Comparison of ENCODE assay signal across 10 cellular contexts in genomic region chr2:170369894-170370293, GRCh38.
DNase-seq lines count a peak whose midpoint lies in the region; ATAC-seq and TF ChIP-seq lines count a peak whose summit lies in the region.
"Had no signal": no experiment of that assay in that cellular context is flagged by ENCODE, and none has a peak within 500 bp of the region (broad histone marks: within the 10 kb centered on the region; RNA-seq: fewer than 3 reads in every experiment).

No MANE protein-coding gene starts in this region.

- DNase-seq in SIG-M5 treated with dmso at 0.1 percent for 504 hours (lab: John Stamatoyannopoulos, UW; ENCODE audit: unreplicated experiment) (peak; percentile 16), SIG-M5 (lab: John Stamatoyannopoulos, UW) (no peak), NCI-H748 treated with DMSO at 0.1 percent for 48 hours (lab: John Stamatoyannopoulos, UW) (peak; percentile 23), epithelial cell of esophagus (ENCODE audit: low read depth) (peak; percentile 23), stomach (no peak), posterior vena cava (ENCODE audit: low spot score) (no peak)
- DNase-seq in stimulated activated effector memory CD8-positive, alpha-beta T cell treated with anti-CD3 and anti-CD28 coated beads, Interleukin-12 subunit alpha, Interleukin-12 subunit beta, amount 100 ng/mL, for 72 hours (ENCODE audit: low spot score in 2 of 2) = no peak
- DNase-seq: activated naive CD4-positive, alpha-beta T cell treated with anti-CD3 and anti-CD28 coated beads for 36 hours had no signal

- no peaks in the 10 kb centered on the region for H3K9me3 Mint-ChIP-seq in stimulated activated effector memory CD8-positive, alpha-beta T cell treated with anti-CD3 and anti-CD28 coated beads, Interleukin-12 subunit alpha, Interleukin-12 subunit beta, amount 100 ng/mL, for 72 hours
- H3K9me3 Mint-ChIP-seq: activated naive CD4-positive, alpha-beta T cell treated with anti-CD3 and anti-CD28 coated beads for 36 hours had no signal

- 9 to 23% (median 17%) methylated on average over 1 of the region's 1 CpG for WGBS in stomach, 5 donors

- no peak for ATAC-seq in GM21390 (IDR thresholded peaks at IDR 0.05; ENCODE audit: unreplicated experiment)
- ATAC-seq in stimulated activated effector memory CD8-positive, alpha-beta T cell treated with anti-CD3 and anti-CD28 coated beads, Interleukin-12 subunit alpha, Interleukin-12 subunit beta, amount 100 ng/mL, for 72 hours = no peak

- no peak overlapping the region for H3K27ac ChIP-seq in stomach
- H3K27ac ChIP-seq: skin epidermis had no signal

- no peak for TF ChIP-seq POLR2A in stomach (IDR thresholded peaks at IDR 0.05)

- no peaks in the 10 kb centered on the region for H3K36me3 ChIP-seq in stomach

- H3K36me3 Mint-ChIP-seq in stimulated activated effector memory CD8-positive, alpha-beta T cell treated with anti-CD3 and anti-CD28 coated beads, Interleukin-12 subunit alpha, Interleukin-12 subunit beta, amount 100 ng/mL, for 72 hours = no peaks in the 10 kb centered on the region

- intact Hi-C loops in stomach (cut with DNase I; ENCODE audit: low total_unique reads) (loop anchor here (10.0 kb wide), 1 partner anchor 445 kb away; the partner anchor contains the start of gene GAD1), posterior vena cava (cut with DNase I) (loop anchor here (10.0 kb wide), 1 partner anchor 445 kb away; the partner anchor contains the start of gene GAD1 (in 2 of the 2))

- H3K4me1 Mint-ChIP-seq in stimulated activated effector memory CD8-positive, alpha-beta T cell treated with anti-CD3 and anti-CD28 coated beads, Interleukin-12 subunit alpha, Interleukin-12 subunit beta, amount 100 ng/mL, for 72 hours = peaks cover 7% of the 10 kb centered on the region

- H3K4me1 ChIP-seq in stomach = no peaks in the 10 kb centered on the region

- H3K4me3 Mint-ChIP-seq in stimulated activated effector memory CD8-positive, alpha-beta T cell treated with anti-CD3 and anti-CD28 coated beads, Interleukin-12 subunit alpha, Interleukin-12 subunit beta, amount 100 ng/mL, for 72 hours = no peak overlapping the region
- H3K4me3 Mint-ChIP-seq: activated naive CD4-positive, alpha-beta T cell treated with anti-CD3 and anti-CD28 coated beads for 36 hours had no signal

- no peak for TF ChIP-seq EP300 in stomach (IDR thresholded peaks at IDR 0.05)

- no peaks in the 10 kb centered on the region for H3K9me3 ChIP-seq in stomach

- peaks cover 0 to 63% (median 0%) of the 10 kb centered on the region in 3 donors for H3K27me3 ChIP-seq in stomach

- no peak overlapping the region for H3K27ac Mint-ChIP-seq in stimulated activated effector memory CD8-positive, alpha-beta T cell treated with anti-CD3 and anti-CD28 coated beads, Interleukin-12 subunit alpha, Interleukin-12 subunit beta, amount 100 ng/mL, for 72 hours
- H3K27ac Mint-ChIP-seq: activated naive CD4-positive, alpha-beta T cell treated with anti-CD3 and anti-CD28 coated beads for 36 hours had no signal

- TF ChIP-seq CTCF in epithelial cell of esophagus (IDR thresholded peaks at IDR 0.05; ENCODE audit: insufficient read depth, low read depth, low read length, missing control alignments) = no peak
- TF ChIP-seq CTCF in stomach (IDR thresholded peaks at IDR 0.05) = peak in 4 of 7 experiments; percentile 7 to 38 (median 26)

- H3K4me3 ChIP-seq in epithelial cell of esophagus (ENCODE audit: low read length) (no peak overlapping the region), stomach (no peak overlapping the region)
- H3K4me3 ChIP-seq: skin epidermis had no signal

Comparison
In these comparisons a context has a peak if more than half of its experiments do, and no peak if none do; other contexts are left out.
1. DNase-seq: peak in SIG-M5 treated with dmso at 0.1 percent for 504 hours (single experiment), NCI-H748 treated with DMSO at 0.1 percent for 48 hours (single experiment) and epithelial cell of esophagus (single experiment); none in SIG-M5 (single experiment), stomach (single experiment), posterior vena cava (single experiment) and stimulated activated effector memory CD8-positive, alpha-beta T cell treated with anti-CD3 and anti-CD28 coated beads, Interleukin-12 subunit alpha, Interleukin-12 subunit beta, amount 100 ng/mL, for 72 hours (0 of 2).